Comparison of ENCODE assay signal across 1 cellular context in genomic region chr20:56358600-56359211, GRCh38.
A peak's percentile ranks its signal among the peaks of the same experiment; 100 is the strongest.
TF ChIP-seq lines count a peak whose summit lies in the region.

A gene with protein sequence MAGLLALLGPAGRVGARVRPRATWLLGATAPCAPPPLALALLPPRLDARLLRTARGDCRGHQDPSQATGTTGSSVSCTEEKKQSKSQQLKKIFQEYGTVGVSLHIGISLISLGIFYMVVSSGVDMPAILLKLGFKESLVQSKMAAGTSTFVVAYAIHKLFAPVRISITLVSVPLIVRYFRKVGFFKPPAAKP (plus strand): TSS chr20:56358974. CDS start chr20:56359006, 32 bp downstream.

TF ChIP-seq in IMR-90, 13 proteins besides CTCF, POLR2A, EP300 and RAD21:
- TF ChIP-seq CEBPB (IDR thresholded peaks at IDR 0.05; ENCODE audit: low read depth, low read length) (no peak), MAZ (IDR thresholded peaks at IDR 0.05; ENCODE audit: borderline replicate concordance, low read depth, low read length) (peak; percentile 64; the same call in 1 of the 2 replicates), NFE2L2 (IDR thresholded peaks at IDR 0.05; ENCODE audit: low read depth, low read length) (no peak)
TF ChIP-seq in IMR-90: peak in this region for 1.
